21 cellular contexts compared by ENCODE assay signal in genomic region chr15:36557364-36557763, GRCh38. TPM values are rescaled to one million over a fixed set of nuclear protein-coding genes. Genes with fewer than 3 reads are reported as not detected.
DNase-seq lines count a peak whose midpoint lies in the region; ATAC-seq lines count a peak whose summit lies in the region.
"Had no signal": no experiment of that assay in that cellular context is flagged by ENCODE, and none has a peak within 500 bp of the region (broad histone marks: within the 10 kb centered on the region; RNA-seq: fewer than 3 reads in every experiment).

No MANE protein-coding gene starts in this region.

- H3K27me3 Mint-ChIP-seq in activated CD4-positive, alpha-beta memory T cell treated with anti-CD3 and anti-CD28 coated beads for 36 hours, result peaks cover 11% of the 10 kb centered on the region

- H3K4me1 Mint-ChIP-seq in activated CD4-positive, alpha-beta memory T cell treated with anti-CD3 and anti-CD28 coated beads for 36 hours (ENCODE audit: low read depth), result no peaks in the 10 kb centered on the region
- H3K4me1 Mint-ChIP-seq: CD8-positive, alpha-beta memory T cell had no signal

- peak; percentile 51 for ATAC-seq in GM18511 (IDR thresholded peaks at IDR 0.05; ENCODE audit: unreplicated experiment)
- ATAC-seq in GM19324 (IDR thresholded peaks at IDR 0.05; ENCODE audit: low FRiP score, unreplicated experiment), result peak; percentile 63
- ATAC-seq in HG02798 (IDR thresholded peaks at IDR 0.05; ENCODE audit: poor library complexity, unreplicated experiment), result peak; percentile 56
- ATAC-seq in GM18858 (IDR thresholded peaks at IDR 0.05; ENCODE audit: unreplicated experiment), result no peak
- ATAC-seq: A549, HepG2, PC-3 had no signal

- no peak overlapping the region for H3K4me3 Mint-ChIP-seq in activated CD4-positive, alpha-beta memory T cell treated with anti-CD3 and anti-CD28 coated beads for 36 hours
- H3K4me3 Mint-ChIP-seq: CD8-positive, alpha-beta memory T cell; T-helper 2 cell treated with Interferon-gamma antibody and Interleukin-4, amounts not matched to agents 5 μg/mL and 100 μg/mL, for 36 hours had no signal

- intact Hi-C loops in activated CD4-positive, alpha-beta memory T cell treated with anti-CD3 and anti-CD28 coated beads for 36 hours (cut with micrococcal nuclease), result no loop called here

- H3K9me3 Mint-ChIP-seq in activated CD4-positive, alpha-beta memory T cell treated with anti-CD3 and anti-CD28 coated beads for 36 hours, result no peaks in the 10 kb centered on the region
- H3K9me3 Mint-ChIP-seq: T-helper 2 cell treated with Interferon-gamma antibody and Interleukin-4, amounts not matched to agents 5 μg/mL and 100 μg/mL, for 36 hours had no signal

- H3K27ac Mint-ChIP-seq in activated CD4-positive, alpha-beta memory T cell treated with anti-CD3 and anti-CD28 coated beads for 36 hours, result no peak overlapping the region
- H3K27ac Mint-ChIP-seq: CD8-positive, alpha-beta memory T cell; T-helper 2 cell treated with Interferon-gamma antibody and Interleukin-4, amounts not matched to agents 5 μg/mL and 100 μg/mL, for 36 hours had no signal

- H3K36me3 Mint-ChIP-seq in activated CD4-positive, alpha-beta memory T cell treated with anti-CD3 and anti-CD28 coated beads for 36 hours, result no peaks in the 10 kb centered on the region
- H3K36me3 Mint-ChIP-seq: CD8-positive, alpha-beta memory T cell had no signal

- CTCF ChIA-PET in activated CD4-positive, alpha-beta memory T cell treated with anti-CD3 and anti-CD28 coated beads for 36 hours (lab: Charles Lee), result no interaction called here

- DNase-seq in NCI-H69 (lab: John Stamatoyannopoulos, UW) (peak; percentile 44), middle frontal gyrus (ENCODE audit: extremely low spot score, low spot score) (no peak)
- DNase-seq in activated CD4-positive, alpha-beta memory T cell treated with anti-CD3 and anti-CD28 coated beads for 36 hours, result no peak
- no peak for DNase-seq in activated CD4-positive, CD25-positive, alpha-beta regulatory T cell (lab: John Stamatoyannopoulos, UW)
- DNase-seq: CD8-positive, alpha-beta memory T cell; DND-41; KG1; NCI-H1105; NCI-H1694; NCI-H2107; NCI-H2227 treated with DMSO at 0.1 percent for 48 hours; NCI-H524 treated with DMSO at 0.1 percent for 48 hours; PC-3; SJCRH30 had no signal

- POLR2A ChIA-PET in activated CD4-positive, alpha-beta memory T cell treated with anti-CD3 and anti-CD28 coated beads for 36 hours (lab: Charles Lee), result no interaction called here

RNA-seq across cellular contexts. Expression of gene CDIN1, which starts 22.1 kb away (rescaled TPM):
- total RNA-seq in activated CD4-positive, alpha-beta memory T cell treated with anti-CD3 and anti-CD28 coated beads for 36 hours, result 10 to 100 TPM in 1 of 2 experiments, 1 to 10 TPM in 1; 7.5 to 12.9 TPM
